ENCODE assay signal across 8 cellular contexts in the genomic region with DNA sequence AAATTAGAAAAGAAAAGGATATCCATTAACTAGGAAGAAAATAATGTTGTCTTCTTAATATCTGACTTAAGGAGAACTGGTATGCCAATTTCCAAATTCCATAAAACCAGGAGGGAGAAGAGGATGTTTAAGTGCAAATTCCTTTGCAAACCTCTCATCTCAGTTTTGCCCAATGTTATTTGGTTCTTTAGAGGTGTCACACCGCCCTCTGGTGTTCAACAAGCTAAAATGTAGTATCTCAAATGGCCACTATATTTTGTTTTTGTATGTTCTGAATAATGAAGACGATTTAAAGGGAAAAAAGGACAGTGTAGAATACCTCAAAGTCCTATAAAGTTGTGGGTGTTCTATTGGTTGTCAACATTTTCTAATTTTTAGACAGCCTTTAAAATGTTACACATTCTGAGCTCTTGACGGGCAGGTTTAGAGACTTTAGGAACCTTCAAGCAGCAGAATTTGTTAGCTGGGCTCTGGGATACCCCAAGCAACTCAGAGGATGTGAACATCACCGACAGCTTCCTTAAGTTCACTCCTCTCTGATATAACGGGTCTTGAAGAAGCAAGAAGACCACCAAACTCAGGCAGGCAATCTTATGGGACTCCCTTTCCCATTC.
DNase-seq lines count a peak whose midpoint lies in the region; ATAC-seq and TF ChIP-seq lines count a peak whose summit lies in the region.

No MANE protein-coding gene starts in this region.

- peaks cover 9% of the 10 kb centered on the region for H3K27me3 Mint-ChIP-seq in activated CD8-positive, alpha-beta memory T cell treated with anti-CD3 and anti-CD28 coated beads, Interleukin-2, amount 10 ng/mL, durations not matched to agents 7 days and 5 days
- peaks cover 6% of the 10 kb centered on the region for H3K27me3 Mint-ChIP-seq in activated CD8-positive, alpha-beta T cell treated with anti-CD3 and anti-CD28 coated beads for 36 hours
- H3K27me3 Mint-ChIP-seq in glutamatergic neuron (ENCODE audit: unreplicated experiment) = peaks cover 4% of the 10 kb centered on the region

- H3K4me3 Mint-ChIP-seq in activated CD8-positive, alpha-beta memory T cell treated with anti-CD3 and anti-CD28 coated beads, Interleukin-2, amount 10 ng/mL, durations not matched to agents 7 days and 5 days = no peak overlapping the region
- H3K4me3 Mint-ChIP-seq in activated CD8-positive, alpha-beta T cell treated with anti-CD3 and anti-CD28 coated beads for 36 hours = no peak overlapping the region
- H3K4me3 Mint-ChIP-seq in glutamatergic neuron (ENCODE audit: unreplicated experiment) = no peak overlapping the region

- DNase-seq in activated CD8-positive, alpha-beta memory T cell treated with anti-CD3 and anti-CD28 coated beads, Interleukin-2, amount 10 ng/mL, durations not matched to agents 7 days and 5 days = peak; percentile 47
- DNase-seq in activated CD8-positive, alpha-beta memory T cell treated with anti-CD3 and anti-CD28 coated beads for 24 hours = no peak
- DNase-seq in NCI-H2196 treated with DMSO at 0.1 percent for 48 hours (lab: John Stamatoyannopoulos, UW; ENCODE audit: unreplicated experiment) (peak; percentile 68), glutamatergic neuron (peak; percentile 32), putamen (ENCODE audit: low spot score) (peak; percentile 49)
- DNase-seq in activated CD8-positive, alpha-beta T cell treated with anti-CD3 and anti-CD28 coated beads for 36 hours = peak; percentile 61

- peak; percentile 65 for TF ChIP-seq CTCF in activated CD8-positive, alpha-beta T cell treated with anti-CD3 and anti-CD28 coated beads for 36 hours (IDR thresholded peaks at IDR 0.05)
- peak; percentile 80 for TF ChIP-seq CTCF in glutamatergic neuron (IDR thresholded peaks at IDR 0.05; ENCODE audit: partially characterized antibody, unreplicated experiment)

- POLR2A ChIA-PET in activated CD8-positive, alpha-beta T cell treated with anti-CD3 and anti-CD28 coated beads for 36 hours (lab: Charles Lee) = no interaction called here

- intact Hi-C loops in activated CD8-positive, alpha-beta T cell treated with anti-CD3 and anti-CD28 coated beads for 36 hours (cut with micrococcal nuclease) = loop anchor here (1.0 to 5.0 kb wide), 2 partner anchors 343 to 415 kb away; no protein-coding TSS in a partner anchor

- H3K9me3 Mint-ChIP-seq in activated CD8-positive, alpha-beta memory T cell treated with anti-CD3 and anti-CD28 coated beads, Interleukin-2, amount 10 ng/mL, durations not matched to agents 7 days and 5 days (ENCODE audit: low read depth) = no peaks in the 10 kb centered on the region
- H3K9me3 Mint-ChIP-seq in activated CD8-positive, alpha-beta T cell treated with anti-CD3 and anti-CD28 coated beads for 36 hours = no peaks in the 10 kb centered on the region
- no peaks in the 10 kb centered on the region for H3K9me3 Mint-ChIP-seq in glutamatergic neuron (ENCODE audit: unreplicated experiment)

- no peaks in the 10 kb centered on the region for H3K36me3 Mint-ChIP-seq in activated CD8-positive, alpha-beta memory T cell treated with anti-CD3 and anti-CD28 coated beads, Interleukin-2, amount 10 ng/mL, durations not matched to agents 7 days and 5 days
- no peaks in the 10 kb centered on the region for H3K36me3 Mint-ChIP-seq in activated CD8-positive, alpha-beta T cell treated with anti-CD3 and anti-CD28 coated beads for 36 hours (ENCODE audit: low read depth)
- no peaks in the 10 kb centered on the region for H3K36me3 Mint-ChIP-seq in glutamatergic neuron (ENCODE audit: unreplicated experiment)

- H3K27ac Mint-ChIP-seq in activated CD8-positive, alpha-beta memory T cell treated with anti-CD3 and anti-CD28 coated beads, Interleukin-2, amount 10 ng/mL, durations not matched to agents 7 days and 5 days = no peak overlapping the region
- no peak overlapping the region for H3K27ac Mint-ChIP-seq in activated CD8-positive, alpha-beta T cell treated with anti-CD3 and anti-CD28 coated beads for 36 hours
- H3K27ac Mint-ChIP-seq in glutamatergic neuron (ENCODE audit: unreplicated experiment) = no peak overlapping the region

- no peaks in the 10 kb centered on the region for H3K4me1 Mint-ChIP-seq in activated CD8-positive, alpha-beta memory T cell treated with anti-CD3 and anti-CD28 coated beads, Interleukin-2, amount 10 ng/mL, durations not matched to agents 7 days and 5 days
- no peaks in the 10 kb centered on the region for H3K4me1 Mint-ChIP-seq in activated CD8-positive, alpha-beta T cell treated with anti-CD3 and anti-CD28 coated beads for 36 hours (ENCODE audit: low read depth)
- no peaks in the 10 kb centered on the region for H3K4me1 Mint-ChIP-seq in glutamatergic neuron (ENCODE audit: low read depth, unreplicated experiment)

- CTCF ChIA-PET in activated CD8-positive, alpha-beta memory T cell treated with anti-CD3 and anti-CD28 coated beads, Interleukin-2, amount 10 ng/mL, durations not matched to agents 7 days and 5 days (lab: Charles Lee) = interaction anchor here (0.7 to 6.8 kb wide), 12 partner anchors 14 to 745 kb away, joined by 3 to 66 read pairs (median 4); a partner anchor contains a TSS
- CTCF ChIA-PET in activated CD8-positive, alpha-beta T cell treated with anti-CD3 and anti-CD28 coated beads for 36 hours (lab: Charles Lee) = interaction anchor here (0.6 to 7.2 kb wide), 21 partner anchors 10 to 534 kb away, joined by 3 to 106 read pairs (median 4); no protein-coding TSS in a partner anchor

- ATAC-seq in activated CD8-positive, alpha-beta memory T cell treated with anti-CD3 and anti-CD28 coated beads, Interleukin-2, amount 10 ng/mL, durations not matched to agents 7 days and 5 days = peak; percentile 39
- peak; percentile 50 for ATAC-seq in HG02798 (IDR thresholded peaks at IDR 0.05; ENCODE audit: poor library complexity, unreplicated experiment)
- no peak for ATAC-seq in activated CD8-positive, alpha-beta T cell treated with anti-CD3 and anti-CD28 coated beads for 36 hours
- no peak for ATAC-seq in GM19023 (IDR thresholded peaks at IDR 0.05; ENCODE audit: unreplicated experiment)

Comparison
In these comparisons a context has a peak if more than half of its experiments do, and no peak if none do; other contexts are left out.
1. ATAC-seq: peak in activated CD8-positive, alpha-beta memory T cell treated with anti-CD3 and anti-CD28 coated beads, Interleukin-2, amount 10 ng/mL, durations not matched to agents 7 days and 5 days (single experiment) and HG02798 (single experiment); none in activated CD8-positive, alpha-beta T cell treated with anti-CD3 and anti-CD28 coated beads for 36 hours (single experiment) and GM19023 (single experiment).